8 cellular contexts compared by ENCODE assay signal in genomic region chrX:13013353-13014110, GRCh38. TPM values are rescaled to one million over a fixed set of nuclear protein-coding genes. Genes with fewer than 3 reads are reported as not detected.
DNase-seq lines count a peak whose midpoint lies in the region; ATAC-seq, FAIRE-seq and TF ChIP-seq lines count a peak whose summit lies in the region.

No MANE protein-coding gene starts in this region.

- H3K4me3 Mint-ChIP-seq in CD4-positive, CD25-positive, alpha-beta regulatory T cell, result peak overlapping the region; percentile 17 to 44 (median 27)
- peak overlapping the region; percentile 66 for H3K4me3 Mint-ChIP-seq in T-helper 2 cell treated with Interferon-gamma antibody and Interleukin-4, amounts not matched to agents 5 μg/mL and 100 μg/mL, for 36 hours

- H3K9me3 ChIP-seq in CD4-positive, CD25-positive, alpha-beta regulatory T cell (ENCODE audit: control insufficient read depth in 2 of 2, low read length in 2 of 2), result no peaks in the 10 kb centered on the region
- H3K9me3 ChIP-seq in HepG2 (ENCODE audit: low read length), result no peaks in the 10 kb centered on the region

- no peaks in the 10 kb centered on the region for H3K79me2 ChIP-seq in HepG2 (ENCODE audit: insufficient read depth, low read length)

- TF ChIP-seq CTCF in HepG2 (CRISPR knock-in tag; IDR thresholded peaks at IDR 0.05), result no peak

- CTCF ChIA-PET in HepG2 (lab: Yijun Ruan, JAX; ENCODE audit: low intra/inter-chr PET ratio, low total read pairs), result no interaction called here

- H3K9ac ChIP-seq in HepG2 (ENCODE audit: insufficient read depth, low read depth, low read length), result no peak overlapping the region

- TF ChIP-seq EP300 in HepG2 (IDR thresholded peaks at IDR 0.05; ENCODE audit: low read depth in 2 of 2, low read length in 2 of 2) (no peak), HepG2 (CRISPR knock-in tag; IDR thresholded peaks at IDR 0.05; ENCODE audit: borderline replicate concordance) (no peak)

- H3K36me3 ChIP-seq in CD4-positive, CD25-positive, alpha-beta regulatory T cell (ENCODE audit: control insufficient read depth, insufficient read depth, low read length), result no peaks in the 10 kb centered on the region
- no peaks in the 10 kb centered on the region for H3K36me3 ChIP-seq in HepG2 (replicated peaks in 1 of 2; ENCODE audit: control insufficient read depth in 1 of 2, insufficient read depth in 2 of 2, low read length in 2 of 2)

- peak overlapping the region; percentile 86 for H3K27ac ChIP-seq in CD4-positive, CD25-positive, alpha-beta regulatory T cell (ENCODE audit: insufficient read depth, low read length, poor library complexity, severe bottlenecking)
- no peak overlapping the region for H3K27ac ChIP-seq in HepG2 (ENCODE audit: extremely low read length, insufficient read depth, low read length)

- intact Hi-C loops in HepG2 (cut with micrococcal nuclease; ENCODE audit: unreplicated experiment), result no loop called here

- no peaks in the 10 kb centered on the region for H3K27me3 ChIP-seq in CD4-positive, CD25-positive, alpha-beta regulatory T cell (ENCODE audit: control insufficient read depth, insufficient read depth, low read length)
- H3K27me3 ChIP-seq in HepG2 (ENCODE audit: control insufficient read depth in 1 of 2, insufficient read depth in 2 of 2, low read length in 2 of 2), result no peaks in the 10 kb centered on the region

- no TSS peak for BruUV-seq in HepG2 (replicated peaks; lab: Mats Ljungman, UMichigan)

- peak overlapping the region; percentile 58 for H3K4me3 ChIP-seq in CD4-positive, CD25-positive, alpha-beta regulatory T cell (ENCODE audit: low read depth, low read length)
- H3K4me3 ChIP-seq in HepG2 (replicated peaks in 1 of 3; ENCODE audit: insufficient read depth in 1 of 3, low read depth in 2 of 3, low read length in 3 of 3), result peak overlapping the region in 1 of 3 experiments; percentile 13; a peak in 1 of 6 replicates

- FAIRE-seq in HepG2 (lab: Jason Lieb, UNC), result no peak

- H2AFZ ChIP-seq in HepG2 (ENCODE audit: low read length), result no peak overlapping the region

- H3K9me3 Mint-ChIP-seq in CD4-positive, CD25-positive, alpha-beta regulatory T cell, result no peaks in the 10 kb centered on the region
- no peaks in the 10 kb centered on the region for H3K9me3 Mint-ChIP-seq in T-helper 2 cell treated with Interferon-gamma antibody and Interleukin-4, amounts not matched to agents 5 μg/mL and 100 μg/mL, for 36 hours

- TF ChIP-seq RAD21 in HepG2 (CRISPR knock-in tag; IDR thresholded peaks at IDR 0.05), result no peak

- DNase-seq in CD4-positive, CD25-positive, alpha-beta regulatory T cell, result peak in 2 of 3 donors; percentile 36 to 83
- DNase-seq in T-helper 2 cell treated with Interferon-gamma antibody and Interleukin-4, amounts not matched to agents 5 μg/mL and 100 μg/mL, for 36 hours (ENCODE audit: low spot score), result no peak
- DNase-seq in HepG2 (ENCODE audit: low spot score) (no peak), dedifferentiated amniotic fluid mesenchymal stem cell (ENCODE audit: extremely low spot score) (no peak), A172 (ENCODE audit: low spot score) (no peak), DMS 273 treated with DMSO at 0.1 percent for 48 hours (lab: John Stamatoyannopoulos, UW) (no peak)

- 24% methylated on average over 8 of the region's 8 CpGs for WGBS in HepG2 (ENCODE audit: low lambda C conversion rate)

- H3K4me1 Mint-ChIP-seq in CD4-positive, CD25-positive, alpha-beta regulatory T cell, result peaks cover 14 to 72% (median 35%) of the 10 kb centered on the region in 4 donors
- peaks cover 45% of the 10 kb centered on the region for H3K4me1 Mint-ChIP-seq in T-helper 2 cell treated with Interferon-gamma antibody and Interleukin-4, amounts not matched to agents 5 μg/mL and 100 μg/mL, for 36 hours (ENCODE audit: low read depth)

- no peak for TF ChIP-seq POLR2A in HepG2 (IDR thresholded peaks at IDR 0.05; ENCODE audit: insufficient read depth in 1 of 2, low read depth in 2 of 2, low read length in 2 of 2)

- peak; percentile 87 for ATAC-seq in CD4-positive, CD25-positive, alpha-beta regulatory T cell (ENCODE audit: low read depth in 2 of 2)
- ATAC-seq in GM19324 (IDR thresholded peaks at IDR 0.05; ENCODE audit: low FRiP score, unreplicated experiment), result peak; percentile 83
- ATAC-seq in HG03354 (IDR thresholded peaks at IDR 0.05; ENCODE audit: poor library complexity, severe bottlenecking, unreplicated experiment), result peak; percentile 96
- peak; percentile 60; the same call in 2 of the 3 replicates for ATAC-seq in HepG2

- peak overlapping the region; percentile 47 for H3K4me2 ChIP-seq in HepG2 (ENCODE audit: low read depth, low read length)

- H3K4me1 ChIP-seq in CD4-positive, CD25-positive, alpha-beta regulatory T cell (ENCODE audit: control insufficient read depth, insufficient read depth, low read length, poor library complexity, severe bottlenecking), result peaks cover 27% of the 10 kb centered on the region
- H3K4me1 ChIP-seq in HepG2 (ENCODE audit: insufficient read depth, low read length), result peaks cover 12% of the 10 kb centered on the region

- no peaks in the 10 kb centered on the region for H4K20me1 ChIP-seq in HepG2 (ENCODE audit: insufficient read depth, low read length)

- peak overlapping the region; percentile 52 to 100 (median 83) for H3K27ac Mint-ChIP-seq in CD4-positive, CD25-positive, alpha-beta regulatory T cell
- peak overlapping the region; percentile 94 for H3K27ac Mint-ChIP-seq in T-helper 2 cell treated with Interferon-gamma antibody and Interleukin-4, amounts not matched to agents 5 μg/mL and 100 μg/mL, for 36 hours

- in situ Hi-C loops in HepG2 (cut with HindIII; ENCODE audit: extremely low pct_ligation_motif_present, low pct_unique_long_range_greater_than_20kb), result no loop called here

- no peaks in the 10 kb centered on the region for H3K36me3 Mint-ChIP-seq in CD4-positive, CD25-positive, alpha-beta regulatory T cell
- no peaks in the 10 kb centered on the region for H3K36me3 Mint-ChIP-seq in T-helper 2 cell treated with Interferon-gamma antibody and Interleukin-4, amounts not matched to agents 5 μg/mL and 100 μg/mL, for 36 hours (ENCODE audit: low read depth)

- POLR2A ChIA-PET in HepG2 (lab: Yijun Ruan, JAX), result no interaction called here

- H3K27me3 Mint-ChIP-seq in CD4-positive, CD25-positive, alpha-beta regulatory T cell, result no peaks in the 10 kb centered on the region
- H3K27me3 Mint-ChIP-seq in T-helper 2 cell treated with Interferon-gamma antibody and Interleukin-4, amounts not matched to agents 5 μg/mL and 100 μg/mL, for 36 hours (ENCODE audit: low read depth), result no peaks in the 10 kb centered on the region

RNA-seq across cellular contexts. Expression of gene FAM9C, which starts 30.9 kb away (rescaled TPM):
- total RNA-seq in CD4-positive, CD25-positive, alpha-beta regulatory T cell, result not detected
- polyA plus RNA-seq in CD4-positive, CD25-positive, alpha-beta regulatory T cell, result not detected
- total RNA-seq in HepG2 (2016; rRNA removed; fragmentation: Illumina TruSeq; extraction: Trizol), result not detected in 2 replicates
- total RNA-seq in HepG2 (2016; cell fraction: cytosol; rRNA removed; fragmentation: Illumina TruSeq; extraction: Trizol; ENCODE audit: low read depth), result not detected in 2 replicates
- total RNA-seq in HepG2 (2016; cell fraction: insoluble cytoplasmic fraction; rRNA removed; fragmentation: Illumina TruSeq; extraction: Trizol), result not detected in 2 replicates
- not detected in 2 replicates for total RNA-seq in HepG2 (2016; cell fraction: membrane; rRNA removed; fragmentation: Illumina TruSeq; extraction: Trizol)
- not detected in 2 replicates for total RNA-seq in HepG2 (2016; cell fraction: nucleus; rRNA removed; fragmentation: Illumina TruSeq; extraction: Trizol)
- not detected in 2 replicates for polyA plus RNA-seq in HepG2 (2011; rRNA removed)
- polyA plus RNA-seq in HepG2 (2011; cell fraction: cytosol; rRNA removed), result not detected in 2 replicates
- polyA plus RNA-seq in HepG2 (2011; cell fraction: nucleus; rRNA removed), result not detected in 2 replicates
- polyA plus RNA-seq in HepG2 (2012), result not detected in 2 replicates
- not detected in 2 replicates for polyA plus RNA-seq in HepG2 (2016; cell fraction: cytosol; fragmentation: Illumina TruSeq; extraction: Trizol; ENCODE audit: low read depth)
- not detected in 2 replicates for polyA plus RNA-seq in HepG2 (2016; cell fraction: insoluble cytoplasmic fraction; fragmentation: Illumina TruSeq; extraction: Trizol; ENCODE audit: low read depth)
- not detected in 2 replicates for polyA plus RNA-seq in HepG2 (2016; cell fraction: membrane; fragmentation: Illumina TruSeq; extraction: Trizol; ENCODE audit: low read depth)
- not detected in 2 replicates for polyA plus RNA-seq in HepG2 (2016; cell fraction: nucleus; fragmentation: Illumina TruSeq; extraction: Trizol; ENCODE audit: insufficient read depth, low read depth)
- polyA minus RNA-seq in HepG2 (2011; rRNA and poly(A)+ RNA removed; ENCODE audit: low replicate concordance), result not detected in 2 replicates
- polyA minus RNA-seq in HepG2 (2011; cell fraction: cytosol; rRNA and poly(A)+ RNA removed), result not detected in 2 replicates
- polyA minus RNA-seq in HepG2 (2011; cell fraction: nucleus; rRNA and poly(A)+ RNA removed), result not detected in 2 replicates
- total RNA-seq in A172 (2014; rRNA removed; shearing (Covaris generic)), result not detected in 2 replicates

RNA-seq across cellular contexts. Expression of gene TMSB4X, which starts 38.6 kb away (rescaled TPM):
- 6,725 TPM for total RNA-seq in CD4-positive, CD25-positive, alpha-beta regulatory T cell
- polyA plus RNA-seq in CD4-positive, CD25-positive, alpha-beta regulatory T cell, result over 10,000 TPM; 30,486 to 36,942 (median 35,671) TPM
- 10.5 and 15.9 TPM in 2 replicates for total RNA-seq in HepG2 (2016; rRNA removed; fragmentation: Illumina TruSeq; extraction: Trizol)
- 6.0 and 6.1 TPM in 2 replicates for total RNA-seq in HepG2 (2016; cell fraction: cytosol; rRNA removed; fragmentation: Illumina TruSeq; extraction: Trizol; ENCODE audit: low read depth)
- total RNA-seq in HepG2 (2016; cell fraction: insoluble cytoplasmic fraction; rRNA removed; fragmentation: Illumina TruSeq; extraction: Trizol), result 13.6 and 19.1 TPM in 2 replicates
- 8.9 and 9.5 TPM in 2 replicates for total RNA-seq in HepG2 (2016; cell fraction: membrane; rRNA removed; fragmentation: Illumina TruSeq; extraction: Trizol)
- 4.1 and 5.6 TPM in 2 replicates for total RNA-seq in HepG2 (2016; cell fraction: nucleus; rRNA removed; fragmentation: Illumina TruSeq; extraction: Trizol)
- polyA plus RNA-seq in HepG2 (2011; rRNA removed), result 29.6 and 50.7 TPM in 2 replicates
- polyA plus RNA-seq in HepG2 (2011; cell fraction: cytosol; rRNA removed), result 16.3 and 38.0 TPM in 2 replicates
- 3.7 and 8.2 TPM in 2 replicates for polyA plus RNA-seq in HepG2 (2011; cell fraction: nucleus; rRNA removed)
- polyA plus RNA-seq in HepG2 (2012), result 14.4 and 69.9 TPM in 2 replicates
- polyA plus RNA-seq in HepG2 (2016; cell fraction: cytosol; fragmentation: Illumina TruSeq; extraction: Trizol; ENCODE audit: low read depth), result 5.4 and 6.7 TPM in 2 replicates
- polyA plus RNA-seq in HepG2 (2016; cell fraction: insoluble cytoplasmic fraction; fragmentation: Illumina TruSeq; extraction: Trizol; ENCODE audit: low read depth), result 17.5 and 21.0 TPM in 2 replicates
- 6.6 and 8.1 TPM in 2 replicates for polyA plus RNA-seq in HepG2 (2016; cell fraction: membrane; fragmentation: Illumina TruSeq; extraction: Trizol; ENCODE audit: low read depth)
- 7.5 and 7.7 TPM in 2 replicates for polyA plus RNA-seq in HepG2 (2016; cell fraction: nucleus; fragmentation: Illumina TruSeq; extraction: Trizol; ENCODE audit: insufficient read depth, low read depth)
- 10.0 and 228 TPM in 2 replicates for polyA minus RNA-seq in HepG2 (2011; rRNA and poly(A)+ RNA removed; ENCODE audit: low replicate concordance)
- 14.2 and 18.9 TPM in 2 replicates for polyA minus RNA-seq in HepG2 (2011; cell fraction: cytosol; rRNA and poly(A)+ RNA removed)
- 7.5 and 12.3 TPM in 2 replicates for polyA minus RNA-seq in HepG2 (2011; cell fraction: nucleus; rRNA and poly(A)+ RNA removed)
- total RNA-seq in A172 (2014; rRNA removed; shearing (Covaris generic)), result 16,491 and 16,946 TPM in 2 replicates

Comparison
In these comparisons a context has a peak if more than half of its experiments do, and no peak if none do; other contexts are left out.
1. DNase-seq: peak in CD4-positive, CD25-positive, alpha-beta regulatory T cell (2 of 3); none in T-helper 2 cell treated with Interferon-gamma antibody and Interleukin-4, amounts not matched to agents 5 μg/mL and 100 μg/mL, for 36 hours (single experiment), HepG2 (single experiment), dedifferentiated amniotic fluid mesenchymal stem cell (single experiment), A172 (single experiment) and DMS 273 treated with DMSO at 0.1 percent for 48 hours (single experiment).
2. RNA of gene TMSB4X, which starts 38.6 kb away (total RNA-seq): 16,491 to 16,946 TPM in A172 and 6,725 TPM in CD4-positive, CD25-positive, alpha-beta regulatory T cell (single experiment); 4.1 to 19.1 TPM in HepG2; every median in the first group is over 100 times any median in the second.
3. Peak in every context shown above with its lines, with median percentiles within 50 percentile points of each other: ATAC-seq.